In the genomic region with DNA sequence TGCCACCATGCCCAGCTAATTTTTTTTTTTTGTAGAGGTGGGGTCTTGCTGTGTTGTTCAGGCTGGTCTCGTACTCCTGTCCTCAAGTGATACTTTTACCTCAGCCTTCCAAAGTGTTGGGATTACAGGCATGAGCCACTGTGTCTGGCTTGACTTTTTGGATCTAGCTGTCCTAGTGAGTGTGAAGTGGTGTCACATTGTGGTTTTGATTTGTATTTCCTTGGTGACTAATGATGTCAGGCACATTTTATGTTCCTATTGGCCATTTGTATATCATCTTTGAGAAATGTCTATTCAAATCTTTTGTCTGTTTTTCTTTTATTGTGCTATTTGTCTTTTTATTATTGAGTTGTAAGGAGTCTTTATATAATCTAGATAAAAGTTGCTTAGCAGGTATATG, we compare ENCODE assay signal across 10 cellular contexts. TPM values are rescaled to one million over a fixed set of nuclear protein-coding genes. Genes with fewer than 3 reads are reported as not detected.
A peak's percentile ranks its signal among the peaks of the same experiment; 100 is the strongest.
DNase-seq lines count a peak whose midpoint lies in the region; ATAC-seq and TF ChIP-seq lines count a peak whose summit lies in the region.
"Had no signal": no experiment of that assay in that cellular context is flagged by ENCODE, and none has a peak within 500 bp of the region (broad histone marks: within the 10 kb centered on the region; RNA-seq: fewer than 3 reads in every experiment).

No MANE protein-coding gene starts in this region.

- peak overlapping the region; percentile 2 to 51 for H3K27ac Mint-ChIP-seq in activated naive CD4-positive, alpha-beta T cell treated with anti-CD3 and anti-CD28 coated beads, Interleukin-2, amount 50 U/mL, for 72 hours

- TF ChIP-seq POLR2A in upper lobe of left lung (IDR thresholded peaks at IDR 0.05): no peak

- no peaks in the 10 kb centered on the region for H3K9me3 ChIP-seq in upper lobe of left lung

- no peaks in the 10 kb centered on the region for H3K9me3 Mint-ChIP-seq in activated naive CD4-positive, alpha-beta T cell treated with anti-CD3 and anti-CD28 coated beads, Interleukin-2, amount 50 U/mL, for 72 hours

- H3K4me3 ChIP-seq in fibroblast of pulmonary artery (replicated peaks; ENCODE audit: low read depth, low read length) (no peak overlapping the region), upper lobe of left lung (no peak overlapping the region)

- no peak for DNase-seq in activated naive CD4-positive, alpha-beta T cell treated with anti-CD3 and anti-CD28 coated beads, Interleukin-2, amount 50 U/mL, for 72 hours (ENCODE audit: low spot score in 2 of 2)
- no peak for DNase-seq in activated naive CD4-positive, alpha-beta T cell treated with Interleukin-2 at 50 U/mL for 16 hours
- peak; percentile 44 for DNase-seq in NCI-H460 (ENCODE audit: extremely low read depth, low read depth)
- peak; percentile 56 for DNase-seq in fibroblast of pulmonary artery (ENCODE audit: low read depth)
- no peak for DNase-seq in upper lobe of left lung
- no peak for DNase-seq in NCI-H526 treated with DMSO at 0.1 percent for 48 hours (lab: John Stamatoyannopoulos, UW)
- DNase-seq in SHP77 (lab: John Stamatoyannopoulos, UW): no peak
- DNase-seq: anterior cingulate cortex, NCI-H2171 treated with DMSO at 0.1 percent for 48 hours had no signal

- no peak for TF ChIP-seq CTCF in fibroblast of pulmonary artery (IDR thresholded peaks at IDR 0.05; ENCODE audit: low read length, missing control alignments)
- TF ChIP-seq CTCF in upper lobe of left lung (IDR thresholded peaks at IDR 0.05): no peak

- 89 to 100% methylated on average over 1 of the region's 1 CpG for WGBS in upper lobe of left lung, 2 donors

- H3K36me3 Mint-ChIP-seq in activated naive CD4-positive, alpha-beta T cell treated with anti-CD3 and anti-CD28 coated beads, Interleukin-2, amount 50 U/mL, for 72 hours: peaks cover 26 to 32% of the 10 kb centered on the region in 2 donors

- no peak for TF ChIP-seq EP300 in upper lobe of left lung (IDR thresholded peaks at IDR 0.05)

- ATAC-seq in activated naive CD4-positive, alpha-beta T cell treated with anti-CD3 and anti-CD28 coated beads, Interleukin-2, amount 50 U/mL, for 72 hours: peak; percentile 70 to 78
- ATAC-seq in upper lobe of left lung (ENCODE audit: low FRiP score in 2 of 2) (peak in 1 of 2 donors; percentile 73), HG03432 (IDR thresholded peaks at IDR 0.05; ENCODE audit: unreplicated experiment) (no peak)

- H3K27ac ChIP-seq in upper lobe of left lung: peak overlapping the region in 3 of 4 donors; percentile 1 to 46 (median 13)

- no peaks in the 10 kb centered on the region for H3K4me1 ChIP-seq in upper lobe of left lung

- no peaks in the 10 kb centered on the region for H3K27me3 ChIP-seq in upper lobe of left lung

- peaks cover 4 to 53% (median 8%) of the 10 kb centered on the region in 4 donors for H3K36me3 ChIP-seq in upper lobe of left lung

RNA-seq across cellular contexts. Expression of gene MCCC2, which starts 53.5 kb away (rescaled TPM):
- 10 to 100 TPM; 55.0 to 57.6 TPM for total RNA-seq in activated naive CD4-positive, alpha-beta T cell treated with anti-CD3 and anti-CD28 coated beads, Interleukin-2, amount 50 U/mL, for 72 hours
- total RNA-seq in NCI-H460 (2014; rRNA removed; shearing (Covaris generic)): 51.8 and 56.8 TPM in 2 replicates
- polyA plus RNA-seq in NCI-H460 (2014; cell fraction: nucleus; rRNA removed): 36.6 and 72.2 TPM in 2 replicates
- 10 to 100 TPM; 23.5 to 43.9 (median 34.4) TPM for total RNA-seq in upper lobe of left lung

Comparison
In these comparisons a context has a peak if more than half of its experiments do, and no peak if none do; other contexts are left out.
1. DNase-seq: peak in NCI-H460 (single experiment) and fibroblast of pulmonary artery (single experiment); none in activated naive CD4-positive, alpha-beta T cell treated with anti-CD3 and anti-CD28 coated beads, Interleukin-2, amount 50 U/mL, for 72 hours (0 of 2), activated naive CD4-positive, alpha-beta T cell treated with Interleukin-2 at 50 U/mL for 16 hours (single experiment), upper lobe of left lung (0 of 2), NCI-H526 treated with DMSO at 0.1 percent for 48 hours (single experiment) and SHP77 (0 of 2).